Comparison of ENCODE assay signal across 9 cellular contexts in genomic region chr3:56917740-56918568, GRCh38.
DNase-seq lines count a peak whose midpoint lies in the region; ATAC-seq and TF ChIP-seq lines count a peak whose summit lies in the region.
"Had no signal": no experiment of that assay in that cellular context is flagged by ENCODE, and none has a peak within 500 bp of the region (broad histone marks: within the 10 kb centered on the region; RNA-seq: fewer than 3 reads in every experiment).

No MANE protein-coding gene starts in this region.

- no peak overlapping the region for H3K27ac ChIP-seq in substantia nigra (ENCODE audit: low read depth, low read length, poor library complexity, severe bottlenecking)
- H3K27ac ChIP-seq in osteoblast (ENCODE audit: low read depth, low read length): no peak overlapping the region

- H3K27ac Mint-ChIP-seq in stimulated activated naive B cell treated with anti-CD40 and anti-IgM and Interleukin-4, amounts not matched to agents 10 μg/mL and 1 μg/mL and 100 μg/mL, for 72 hours: peak overlapping the region; percentile 99

- no peak overlapping the region for H2AFZ ChIP-seq in osteoblast (ENCODE audit: low read length)

- H3K4me1 ChIP-seq in osteoblast (ENCODE audit: insufficient read depth, low read length): peaks cover 7% of the 10 kb centered on the region

- peaks cover 5% of the 10 kb centered on the region for H3K27me3 ChIP-seq in osteoblast (ENCODE audit: insufficient read depth, low read length)

- H4K20me1 ChIP-seq in osteoblast (ENCODE audit: insufficient read depth, low read length): no peaks in the 10 kb centered on the region

- no peaks in the 10 kb centered on the region for H3K9me3 ChIP-seq in osteoblast (ENCODE audit: low read depth, low read length)

- DNase-seq in NCI-H1092 (lab: John Stamatoyannopoulos, UW) (peak; percentile 62), KG1 (lab: John Stamatoyannopoulos, UW) (no peak), substantia nigra (lab: John Stamatoyannopoulos, UW) (no peak), osteoblast (ENCODE audit: insufficient read length, low spot score, missing footprints) (no peak)
- DNase-seq in activated naive CD4-positive, alpha-beta T cell treated with anti-CD3 and anti-CD28 coated beads, Interleukin-2, amount 50 U/mL, for 16 hours: peak; percentile 69
- DNase-seq in stimulated activated naive B cell treated with anti-CD40 and anti-IgM and Interleukin-4, amounts not matched to agents 10 μg/mL and 1 μg/mL and 100 μg/mL, for 72 hours: peak; percentile 80

- ATAC-seq in GM18508 (IDR thresholded peaks at IDR 0.05; ENCODE audit: insufficient read depth, unreplicated experiment) (peak; percentile 55), HG02571 (IDR thresholded peaks at IDR 0.05; ENCODE audit: unreplicated experiment) (peak; percentile 63)
- peak; percentile 70 to 78 for ATAC-seq in stimulated activated naive B cell treated with anti-CD40 and anti-IgM and Interleukin-4, amounts not matched to agents 10 μg/mL and 1 μg/mL and 100 μg/mL, for 72 hours (replicated peaks)
- ATAC-seq: K562 had no signal

- H3K4me1 Mint-ChIP-seq in stimulated activated naive B cell treated with anti-CD40 and anti-IgM and Interleukin-4, amounts not matched to agents 10 μg/mL and 1 μg/mL and 100 μg/mL, for 72 hours: peaks cover 54 to 72% of the 10 kb centered on the region in 2 donors

- H3K36me3 Mint-ChIP-seq in stimulated activated naive B cell treated with anti-CD40 and anti-IgM and Interleukin-4, amounts not matched to agents 10 μg/mL and 1 μg/mL and 100 μg/mL, for 72 hours: no peaks in the 10 kb centered on the region

- no peak overlapping the region for H3K4me3 ChIP-seq in osteoblast (ENCODE audit: insufficient read depth, low read length)
- H3K4me3 ChIP-seq: K562 had no signal

- peak overlapping the region; percentile 80 to 83 for H3K4me3 Mint-ChIP-seq in stimulated activated naive B cell treated with anti-CD40 and anti-IgM and Interleukin-4, amounts not matched to agents 10 μg/mL and 1 μg/mL and 100 μg/mL, for 72 hours

- no peaks in the 10 kb centered on the region for H3K9me3 Mint-ChIP-seq in stimulated activated naive B cell treated with anti-CD40 and anti-IgM and Interleukin-4, amounts not matched to agents 10 μg/mL and 1 μg/mL and 100 μg/mL, for 72 hours

- no peaks in the 10 kb centered on the region for H3K36me3 ChIP-seq in osteoblast (ENCODE audit: insufficient read depth, low read length)

- no peaks in the 10 kb centered on the region for H3K79me2 ChIP-seq in osteoblast (ENCODE audit: insufficient read depth, low read length)

- H3K27me3 Mint-ChIP-seq in stimulated activated naive B cell treated with anti-CD40 and anti-IgM and Interleukin-4, amounts not matched to agents 10 μg/mL and 1 μg/mL and 100 μg/mL, for 72 hours: no peaks in the 10 kb centered on the region

- no peak for TF ChIP-seq CTCF in osteoblast (IDR thresholded peaks at IDR 0.05; ENCODE audit: extremely low read depth, low read depth, low read length)

- H3K4me2 ChIP-seq in osteoblast (ENCODE audit: insufficient read depth, low read length): no peak overlapping the region

Comparison
In these comparisons a context has a peak if more than half of its experiments do, and no peak if none do; other contexts are left out.
1. DNase-seq: peak in NCI-H1092 (single experiment), activated naive CD4-positive, alpha-beta T cell treated with anti-CD3 and anti-CD28 coated beads, Interleukin-2, amount 50 U/mL, for 16 hours (single experiment) and stimulated activated naive B cell treated with anti-CD40 and anti-IgM and Interleukin-4, amounts not matched to agents 10 μg/mL and 1 μg/mL and 100 μg/mL, for 72 hours (single experiment); none in KG1 (single experiment), substantia nigra (0 of 49) and osteoblast (single experiment).
2. Peak in every context shown above with its lines, with median percentiles within 50 percentile points of each other: ATAC-seq.